ENCODE assay signal across 22 cellular contexts in the genomic region with DNA sequence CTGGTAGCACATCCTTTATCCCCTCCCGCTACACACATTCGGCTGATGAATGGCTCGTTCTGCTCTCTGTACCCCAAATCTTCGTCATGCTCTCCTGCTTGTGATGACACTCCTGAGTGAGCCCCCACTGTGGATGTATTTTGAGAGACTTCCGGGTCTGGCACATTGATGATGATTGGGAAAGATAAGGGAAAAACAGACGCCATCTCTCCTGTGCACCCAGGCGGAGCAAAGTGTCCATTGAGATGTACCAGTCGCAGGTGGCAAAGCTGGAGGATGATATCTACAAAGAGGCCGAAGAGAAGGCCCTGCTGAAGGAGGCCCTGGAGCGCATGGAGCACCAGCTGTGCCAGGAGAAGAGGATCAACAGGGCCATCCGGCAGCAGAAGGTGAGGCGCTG. TPM values are rescaled to one million over a fixed set of nuclear protein-coding genes. Genes with fewer than 3 reads are reported as not detected.
DNase-seq lines count a peak whose midpoint lies in the region; ATAC-seq and TF ChIP-seq lines count a peak whose summit lies in the region.
"Had no signal": no experiment of that assay in that cellular context is flagged by ENCODE, and none has a peak within 500 bp of the region (broad histone marks: within the 10 kb centered on the region; RNA-seq: fewer than 3 reads in every experiment).

No MANE protein-coding gene starts in this region.

- no peaks in the 10 kb centered on the region for H3K36me3 Mint-ChIP-seq in neural crest cell (ENCODE audit: low read depth)
- H3K36me3 Mint-ChIP-seq in activated naive CD4-positive, alpha-beta T cell treated with anti-CD3 and anti-CD28 coated beads for 36 hours (ENCODE audit: low read depth) = no peaks in the 10 kb centered on the region
- H3K36me3 Mint-ChIP-seq: CD4-positive, CD25-positive, alpha-beta regulatory T cell; CD8-positive, alpha-beta T cell had no signal

- H3K4me3 Mint-ChIP-seq in neural crest cell = no peak overlapping the region
- no peak overlapping the region for H3K4me3 Mint-ChIP-seq in activated naive CD4-positive, alpha-beta T cell treated with anti-CD3 and anti-CD28 coated beads for 36 hours
- H3K4me3 Mint-ChIP-seq: CD4-positive, CD25-positive, alpha-beta regulatory T cell; CD8-positive, alpha-beta T cell; GM23338; HFFc6 had no signal

- intact Hi-C loops in activated naive CD4-positive, alpha-beta T cell treated with anti-CD3 and anti-CD28 coated beads for 36 hours (cut with micrococcal nuclease) = no loop called here

- TF ChIP-seq CTCF in neural crest cell (conservative IDR thresholded peaks at IDR 0.05) = no peak

- peak overlapping the region; percentile 37 for H3K27ac Mint-ChIP-seq in neural crest cell (ENCODE audit: unreplicated experiment)
- no peak overlapping the region for H3K27ac Mint-ChIP-seq in activated naive CD4-positive, alpha-beta T cell treated with anti-CD3 and anti-CD28 coated beads for 36 hours
- H3K27ac Mint-ChIP-seq: CD4-positive, CD25-positive, alpha-beta regulatory T cell; CD8-positive, alpha-beta T cell; GM23338; HFFc6 had no signal

- CTCF ChIA-PET in activated naive CD4-positive, alpha-beta T cell treated with anti-CD3 and anti-CD28 coated beads for 36 hours (lab: Charles Lee) = no interaction called here

- H3K4me1 Mint-ChIP-seq in neural crest cell = peaks cover 74% of the 10 kb centered on the region
- peaks cover 11% of the 10 kb centered on the region for H3K4me1 Mint-ChIP-seq in activated naive CD4-positive, alpha-beta T cell treated with anti-CD3 and anti-CD28 coated beads for 36 hours (ENCODE audit: low read depth)

- no peaks in the 10 kb centered on the region for H3K9me3 Mint-ChIP-seq in neural crest cell
- H3K9me3 Mint-ChIP-seq in activated naive CD4-positive, alpha-beta T cell treated with anti-CD3 and anti-CD28 coated beads for 36 hours = no peaks in the 10 kb centered on the region
- H3K9me3 Mint-ChIP-seq: CD4-positive, CD25-positive, alpha-beta regulatory T cell; CD8-positive, alpha-beta T cell; GM23338; HFFc6 had no signal

- DNase-seq in NCI-H345 (lab: John Stamatoyannopoulos, UW) = peak; percentile 22
- DNase-seq in NCI-H345 treated with DMSO at 0.1 percent for 48 hours (lab: John Stamatoyannopoulos, UW; ENCODE audit: unreplicated experiment) = no peak
- peak; percentile 52 for DNase-seq in NCI-H2029 (lab: John Stamatoyannopoulos, UW)
- DNase-seq in NCI-H510A treated with DMSO at 0.1 percent for 48 hours (lab: John Stamatoyannopoulos, UW) = peak; percentile 95
- no peak for DNase-seq in neural crest cell (ENCODE audit: low read depth, low spot score)
- no peak for DNase-seq in activated naive CD4-positive, alpha-beta T cell treated with anti-CD3 and anti-CD28 coated beads for 36 hours
- no peak for DNase-seq in SIG-M5 treated with dmso at 0.1 percent for 504 hours (lab: John Stamatoyannopoulos, UW; ENCODE audit: unreplicated experiment)
- DNase-seq: 8988T; ACHN; AML-193; Caco-2; CD4-positive, CD25-positive, alpha-beta regulatory T cell; CD8-positive, alpha-beta T cell; DMS153; DMS79 treated with DMSO at 0.1 percent for 48 hours; GF-D8; HFFc6 had no signal

- H3K27me3 Mint-ChIP-seq in neural crest cell (ENCODE audit: low read depth) = no peaks in the 10 kb centered on the region
- H3K27me3 Mint-ChIP-seq in activated naive CD4-positive, alpha-beta T cell treated with anti-CD3 and anti-CD28 coated beads for 36 hours (ENCODE audit: low read depth) = peaks cover 18% of the 10 kb centered on the region

- no peak for ATAC-seq in HG03460 (IDR thresholded peaks at IDR 0.05; ENCODE audit: unreplicated experiment)
- ATAC-seq: A549; CD8-positive, alpha-beta T cell; GM23338 had no signal

RNA-seq across cellular contexts. Expression of a gene that starts 27.9 kb away (rescaled TPM):
- total RNA-seq in neural crest cell = 22.4 and 23.0 TPM in 2 replicates
- total RNA-seq in activated naive CD4-positive, alpha-beta T cell treated with anti-CD3 and anti-CD28 coated beads for 36 hours = 10 to 100 TPM; 35.0 to 36.0 TPM

RNA-seq across cellular contexts. Expression of a gene that starts 56.4 kb away (rescaled TPM):
- 0.40 TPM in 1 of 2 replicates, not detected in the other for total RNA-seq in neural crest cell
- not detected for total RNA-seq in activated naive CD4-positive, alpha-beta T cell treated with anti-CD3 and anti-CD28 coated beads for 36 hours
- total RNA-seq: Caco-2, Daoy, G401, HFFc6 had no signal

Comparison
In these comparisons a context has a peak if more than half of its experiments do, and no peak if none do; other contexts are left out.
1. DNase-seq: peak in NCI-H345 (single experiment), NCI-H2029 (single experiment) and NCI-H510A treated with DMSO at 0.1 percent for 48 hours (single experiment); none in NCI-H345 treated with DMSO at 0.1 percent for 48 hours (single experiment), neural crest cell (single experiment), activated naive CD4-positive, alpha-beta T cell treated with anti-CD3 and anti-CD28 coated beads for 36 hours (single experiment) and SIG-M5 treated with dmso at 0.1 percent for 504 hours (single experiment).